20 cellular contexts compared by ENCODE assay signal in genomic region chr1:111762332-111762731, GRCh38. TPM values are rescaled to one million over a fixed set of nuclear protein-coding genes. Genes with fewer than 3 reads are reported as not detected.
DNase-seq lines count a peak whose midpoint lies in the region; ATAC-seq, FAIRE-seq and TF ChIP-seq lines count a peak whose summit lies in the region.
"Had no signal": no experiment of that assay in that cellular context is flagged by ENCODE, and none has a peak within 500 bp of the region (broad histone marks: within the 10 kb centered on the region; RNA-seq: fewer than 3 reads in every experiment).

No MANE protein-coding gene starts in this region.

- peak; percentile 77 for FAIRE-seq in H54 (lab: Jason Lieb, UNC)
- FAIRE-seq: GM12878, GM19239, HTR-8/SVneo had no signal

- 90 to 91% methylated on average over 2 of the region's 2 CpGs for WGBS in testis, 2 donors

- intact Hi-C loops in Caco-2 (cut with micrococcal nuclease; ENCODE audit: unreplicated experiment) (no loop called here), testis (cut with DNase I; ENCODE audit: low total_unique reads) (no loop called here)

- peaks cover 32% of the 10 kb centered on the region for H3K79me2 ChIP-seq in Karpas-422 (ENCODE audit: low read length)

- peaks cover 92% of the 10 kb centered on the region for H3K36me3 Mint-ChIP-seq in activated T-cell treated with anti-CD3 and anti-CD28 coated beads, Interleukin-2, amount 50 U/mL, for 24 hours (ENCODE audit: low read depth)
- H3K36me3 Mint-ChIP-seq in T-helper 17 cell (ENCODE audit: low read depth) (peaks cover 10% of the 10 kb centered on the region), Caco-2 (ENCODE audit: insufficient read depth, unreplicated experiment) (peaks cover 67% of the 10 kb centered on the region)

- H3K9me3 ChIP-seq in T-helper 17 cell (ENCODE audit: control insufficient read depth, low read length, poor library complexity, severe bottlenecking) (no peaks in the 10 kb centered on the region), skeletal muscle satellite cell (replicated peaks; ENCODE audit: low read length) (no peaks in the 10 kb centered on the region), Karpas-422 (ENCODE audit: low read length) (no peaks in the 10 kb centered on the region), Caco-2 (no peaks in the 10 kb centered on the region), testis (no peaks in the 10 kb centered on the region)

- CTCF ChIA-PET in Caco-2 (lab: Charles Lee), result no interaction called here

- no peak overlapping the region for H3K4me3 Mint-ChIP-seq in activated T-cell treated with anti-CD3 and anti-CD28 coated beads, Interleukin-2, amount 50 U/mL, for 24 hours
- H3K4me3 Mint-ChIP-seq in T-helper 17 cell (no peak overlapping the region), Caco-2 (ENCODE audit: unreplicated experiment) (no peak overlapping the region)
- H3K4me3 Mint-ChIP-seq: CD4-positive, alpha-beta T cell had no signal

- TF ChIP-seq CTCF in Caco-2 (IDR thresholded peaks at IDR 0.05; ENCODE audit: insufficient read depth in 1 of 2, low read depth in 1 of 2, low read length in 1 of 2, severe bottlenecking in 1 of 2, unreplicated experiment in 1 of 2) (no peak), testis (IDR thresholded peaks at IDR 0.05) (no peak)

- no peaks in the 10 kb centered on the region for H4K20me1 ChIP-seq in Karpas-422 (ENCODE audit: insufficient read depth, low read depth, low read length)

- H3K27ac Mint-ChIP-seq in activated T-cell treated with anti-CD3 and anti-CD28 coated beads, Interleukin-2, amount 50 U/mL, for 24 hours, result peak overlapping the region; percentile 26
- H3K27ac Mint-ChIP-seq in T-helper 17 cell (peak overlapping the region; percentile 78), Caco-2 (ENCODE audit: unreplicated experiment) (no peak overlapping the region)
- H3K27ac Mint-ChIP-seq: CD4-positive, alpha-beta T cell had no signal

- H3K27me3 Mint-ChIP-seq in activated T-cell treated with anti-CD3 and anti-CD28 coated beads, Interleukin-2, amount 50 U/mL, for 24 hours, result no peaks in the 10 kb centered on the region
- H3K27me3 Mint-ChIP-seq in T-helper 17 cell, result no peaks in the 10 kb centered on the region
- H3K27me3 Mint-ChIP-seq in Caco-2 (ENCODE audit: insufficient read depth, unreplicated experiment), result no peaks in the 10 kb centered on the region
- H3K27me3 Mint-ChIP-seq: CD4-positive, alpha-beta T cell; IgD-negative memory B cell had no signal

- H3K4me3 ChIP-seq in skeletal muscle satellite cell (ENCODE audit: low read length), result no peak overlapping the region
- H3K4me3 ChIP-seq in Karpas-422 (ENCODE audit: low read length), result no peak overlapping the region
- no peak overlapping the region for H3K4me3 ChIP-seq in Caco-2 (ENCODE audit: low read depth, low read length)
- no peak overlapping the region for H3K4me3 ChIP-seq in testis
- H3K4me3 ChIP-seq: GM12878, GM23248 had no signal

- TF ChIP-seq POLR2A in H54 (IDR thresholded peaks at IDR 0.05; ENCODE audit: low read depth, low read length) (no peak), testis (IDR thresholded peaks at IDR 0.05) (no peak)

- H3K4me1 ChIP-seq in skeletal muscle satellite cell (ENCODE audit: control insufficient read depth, insufficient read depth, low read length) (peaks cover 12% of the 10 kb centered on the region), Karpas-422 (ENCODE audit: low read length) (peaks cover 9% of the 10 kb centered on the region), Caco-2 (no peaks in the 10 kb centered on the region), testis (peaks cover under 1% of the 10 kb centered on the region)

- POLR2A ChIA-PET in Caco-2 (lab: Charles Lee), result no interaction called here

- H3K4me2 ChIP-seq in skeletal muscle satellite cell (ENCODE audit: low read length), result peak overlapping the region; percentile 22
- no peak overlapping the region for H3K4me2 ChIP-seq in Karpas-422 (ENCODE audit: low read depth, low read length, poor library complexity, severe bottlenecking)

- DNase-seq in activated T-cell treated with anti-CD3 and anti-CD28 coated beads, Interleukin-2, amount 50 U/mL, for 24 hours, result no peak
- no peak for DNase-seq in activated T-cell treated with anti-CD3 and anti-CD28 coated beads, Interleukin-2, amount 50 U/mL, for 1 hour
- no peak for DNase-seq in H54 (ENCODE audit: insufficient read length, low spot score)
- DNase-seq in T-helper 17 cell, result no peak
- no peak for DNase-seq in Karpas-422
- no peak for DNase-seq in Caco-2
- no peak for DNase-seq in testis
- DNase-seq: CD4-positive, alpha-beta T cell; DMS153; DMS79; GM23248; HCEC 1CT; KBM-7 had no signal

- H3K27me3 ChIP-seq in skeletal muscle satellite cell (ENCODE audit: control insufficient read depth, insufficient read depth, low read length), result no peaks in the 10 kb centered on the region
- H3K27me3 ChIP-seq in Karpas-422 (ENCODE audit: low read length), result no peaks in the 10 kb centered on the region
- H3K27me3 ChIP-seq in Caco-2 (replicated peaks; ENCODE audit: control insufficient read depth, insufficient read depth, low read length), result no peaks in the 10 kb centered on the region
- H3K27me3 ChIP-seq in testis, result no peaks in the 10 kb centered on the region

- no peaks in the 10 kb centered on the region for H3K9me3 Mint-ChIP-seq in activated T-cell treated with anti-CD3 and anti-CD28 coated beads, Interleukin-2, amount 50 U/mL, for 24 hours
- H3K9me3 Mint-ChIP-seq in Caco-2 (ENCODE audit: unreplicated experiment), result no peaks in the 10 kb centered on the region
- H3K9me3 Mint-ChIP-seq: CD4-positive, alpha-beta T cell; IgD-negative memory B cell had no signal

- H3K27ac ChIP-seq in Karpas-422 (ENCODE audit: low read length) (no peak overlapping the region), testis (no peak overlapping the region)
- H3K27ac ChIP-seq: C4-2B, GM23248 had no signal

- H3K9ac ChIP-seq in skeletal muscle satellite cell (ENCODE audit: low read depth, low read length) (peak overlapping the region; percentile 7), Karpas-422 (ENCODE audit: low read length) (no peak overlapping the region)
- H3K9ac ChIP-seq: GM23248 had no signal

- no TSS peak for BruUV-seq in Caco-2 (replicated peaks; lab: Mats Ljungman, UMichigan)

- ATAC-seq in T-helper 17 cell, result no peak
- ATAC-seq: GM12878 had no signal

- no peaks in the 10 kb centered on the region for H3K9me2 ChIP-seq in Karpas-422 (replicated peaks; ENCODE audit: insufficient read depth, low read length)

- H2AFZ ChIP-seq in Karpas-422 (ENCODE audit: low read length), result no peak overlapping the region
- H2AFZ ChIP-seq: GM23248 had no signal

- H3K36me3 ChIP-seq in skeletal muscle satellite cell (ENCODE audit: insufficient read depth, low read length), result peaks cover 51% of the 10 kb centered on the region
- peaks cover 68% of the 10 kb centered on the region for H3K36me3 ChIP-seq in Karpas-422 (ENCODE audit: insufficient read depth, low read length)
- no peaks in the 10 kb centered on the region for H3K36me3 ChIP-seq in Caco-2 (ENCODE audit: control insufficient read depth, insufficient read depth, low read length)
- no peaks in the 10 kb centered on the region for H3K36me3 ChIP-seq in testis (ENCODE audit: low read depth, missing control alignments)

- H3K4me1 Mint-ChIP-seq in activated T-cell treated with anti-CD3 and anti-CD28 coated beads, Interleukin-2, amount 50 U/mL, for 24 hours (ENCODE audit: low read depth), result peaks cover 34% of the 10 kb centered on the region
- H3K4me1 Mint-ChIP-seq in T-helper 17 cell, result peaks cover 10% of the 10 kb centered on the region
- peaks cover 6% of the 10 kb centered on the region for H3K4me1 Mint-ChIP-seq in Caco-2 (ENCODE audit: low read depth, unreplicated experiment)

RNA-seq across cellular contexts. Expression of gene DDX20, which starts 6.6 kb away (rescaled TPM):
- total RNA-seq in T-helper 17 cell (10 to 100 TPM; 20.6 to 24.7 TPM), Caco-2 (2022) (10.4 and 11.6 TPM in 2 replicates), testis (100 to 1,000 TPM in 1 of 2 donors, 10 to 100 TPM in 1; 86.3 to 168 TPM)
- total RNA-seq in skeletal muscle satellite cell (2012; rRNA removed), result 15.0 and 19.9 TPM in 2 replicates
- 20.6 and 33.3 TPM in 2 replicates for total RNA-seq in Karpas-422 (2014; rRNA removed; shearing (Covaris generic); ENCODE audit: low replicate concordance)
- polyA plus RNA-seq in testis (ENCODE audit: insufficient read depth, low read depth, low replicate concordance), result 148 TPM

RNA-seq across cellular contexts. Expression of gene INKA2, which starts 23.1 kb away (rescaled TPM):
- total RNA-seq in T-helper 17 cell (1 to 10 TPM; 1.5 to 9.0 TPM), Caco-2 (2022) (5.8 and 8.5 TPM in 2 replicates), testis (1 to 10 TPM; 6.7 to 8.5 TPM)
- total RNA-seq in skeletal muscle satellite cell (2012; rRNA removed), result 4.3 and 7.9 TPM in 2 replicates
- 1.1 and 1.6 TPM in 2 replicates for total RNA-seq in Karpas-422 (2014; rRNA removed; shearing (Covaris generic); ENCODE audit: low replicate concordance)
- polyA plus RNA-seq in testis (ENCODE audit: insufficient read depth, low read depth, low replicate concordance), result 8.3 TPM
- total RNA-seq: A172 had no signal
